Comparison of ENCODE assay signal across 8 cellular contexts in genomic region chr20:57594092-57594911, GRCh38. TPM values are rescaled to one million over a fixed set of nuclear protein-coding genes. Genes with fewer than 3 reads are reported as not detected.
DNase-seq lines count a peak whose midpoint lies in the region; ATAC-seq and TF ChIP-seq lines count a peak whose summit lies in the region.

No MANE protein-coding gene starts in this region.

- TF ChIP-seq CTCF in HEK293 (tag by site-specific recombination; IDR thresholded peaks at IDR 0.05), result peak; percentile 73
- peak; percentile 83 for TF ChIP-seq CTCF in SK-N-SH (IDR thresholded peaks at IDR 0.05)
- TF ChIP-seq CTCF in astrocyte of the cerebellum (IDR thresholded peaks at IDR 0.05; ENCODE audit: low read depth, low read length, missing control alignments), result peak; percentile 81

- no peaks in the 10 kb centered on the region for H4K20me1 ChIP-seq in SK-N-SH (ENCODE audit: insufficient read depth)

- peak; percentile 78 for TF ChIP-seq RAD21 in SK-N-SH (IDR thresholded peaks at IDR 0.05; ENCODE audit: low read length)

- DNase-seq in CD4-positive, CD25-positive, alpha-beta regulatory T cell, result peak; percentile 35 to 46 (median 44)
- DNase-seq in SK-N-SH (peak; percentile 89), astrocyte of the cerebellum (ENCODE audit: low read depth) (no peak), iris pigment epithelial cell (ENCODE audit: low read depth) (peak; percentile 8), hippocampal formation (lab: John Stamatoyannopoulos, UW) (no peak)
- DNase-seq in stimulated activated CD8-positive, alpha-beta memory T cell treated with anti-CD3 and anti-CD28 coated beads, Interleukin-2, amount 100 ng/mL, for 48 hours (ENCODE audit: low read depth in 2 of 2), result peak; percentile 34 to 45

- peak overlapping the region in 1 of 3 donors; percentile 52 for H3K27ac Mint-ChIP-seq in CD4-positive, CD25-positive, alpha-beta regulatory T cell

- H3K4me2 ChIP-seq in SK-N-SH, result no peak overlapping the region

- no peak for ATAC-seq in CD4-positive, CD25-positive, alpha-beta regulatory T cell (ENCODE audit: low read depth in 2 of 2)
- no peak for ATAC-seq in HG02885 (IDR thresholded peaks at IDR 0.05; ENCODE audit: poor library complexity, unreplicated experiment)

- in situ Hi-C loops in astrocyte of the cerebellum (cut with HindIII; ENCODE audit: low sequenced_read_pairs), result no loop called here

- H3K4me1 Mint-ChIP-seq in CD4-positive, CD25-positive, alpha-beta regulatory T cell, result peaks cover 2 to 6% (median 4%) of the 10 kb centered on the region in 4 donors

- H3K4me3 Mint-ChIP-seq in CD4-positive, CD25-positive, alpha-beta regulatory T cell, result no peak overlapping the region

- H3K36me3 Mint-ChIP-seq in CD4-positive, CD25-positive, alpha-beta regulatory T cell, result no peaks in the 10 kb centered on the region

- POLR2A ChIA-PET in HEK293 (lab: Yijun Ruan, JAX) (no interaction called here), SK-N-SH (lab: Yijun Ruan, JAX) (interaction anchor here (0.6 kb wide), 1 partner anchor 78 kb away, joined by 3 read pairs; no protein-coding TSS in a partner anchor)

- no peaks in the 10 kb centered on the region for H3K9me3 ChIP-seq in CD4-positive, CD25-positive, alpha-beta regulatory T cell (ENCODE audit: control insufficient read depth in 2 of 2, low read length in 2 of 2)
- H3K9me3 ChIP-seq in HEK293 (ENCODE audit: control insufficient read depth, insufficient read depth, low read depth, low read length) (no peaks in the 10 kb centered on the region), SK-N-SH (no peaks in the 10 kb centered on the region)

- peaks cover 4% of the 10 kb centered on the region for H3F3A ChIP-seq in SK-N-SH (replicated peaks; ENCODE audit: insufficient read depth)

- peaks cover 8% of the 10 kb centered on the region for H3K4me1 ChIP-seq in CD4-positive, CD25-positive, alpha-beta regulatory T cell (ENCODE audit: control insufficient read depth, insufficient read depth, low read length, poor library complexity, severe bottlenecking)
- no peaks in the 10 kb centered on the region for H3K4me1 ChIP-seq in HEK293 (ENCODE audit: control insufficient read depth, insufficient read depth, low read length)
- H3K4me1 ChIP-seq in SK-N-SH (ENCODE audit: control insufficient read depth in 1 of 2, insufficient read depth in 2 of 2, low read depth in 1 of 2, low read length in 1 of 2), result peaks cover 0 to 9% of the 10 kb centered on the region in 2 experiments; a peak in 1 of 4 replicates

- no peak overlapping the region for H3K4me3 ChIP-seq in CD4-positive, CD25-positive, alpha-beta regulatory T cell (ENCODE audit: low read depth, low read length)
- H3K4me3 ChIP-seq in HEK293 (ENCODE audit: low read depth, low read length) (no peak overlapping the region), SK-N-SH (ENCODE audit: low read depth in 2 of 2, low read length in 1 of 2) (no peak overlapping the region; a peak in 1 of 4 replicates), astrocyte of the cerebellum (ENCODE audit: low read depth, low read length) (no peak overlapping the region)

- H3K27ac ChIP-seq in CD4-positive, CD25-positive, alpha-beta regulatory T cell (ENCODE audit: insufficient read depth, low read length, poor library complexity, severe bottlenecking), result no peak overlapping the region
- no peak overlapping the region for H3K27ac ChIP-seq in HEK293 (ENCODE audit: extremely low read depth, low read depth, low read length)
- no peak overlapping the region for H3K27ac ChIP-seq in SK-N-SH (ENCODE audit: low read depth in 2 of 2, low read length in 1 of 2)

- H3K9me2 ChIP-seq in SK-N-SH, result no peaks in the 10 kb centered on the region

- no peaks in the 10 kb centered on the region for H3K79me2 ChIP-seq in SK-N-SH (ENCODE audit: insufficient read depth)

- no peak for TF ChIP-seq EP300 in SK-N-SH (IDR thresholded peaks at IDR 0.05; ENCODE audit: borderline replicate concordance in 1 of 2, low read depth in 1 of 2, low read length in 1 of 2)

- no peaks in the 10 kb centered on the region for H3K36me3 ChIP-seq in CD4-positive, CD25-positive, alpha-beta regulatory T cell (ENCODE audit: control insufficient read depth, insufficient read depth, low read length)
- no peaks in the 10 kb centered on the region for H3K36me3 ChIP-seq in HEK293 (ENCODE audit: control insufficient read depth in 2 of 2, insufficient read depth in 1 of 2, low read length in 2 of 2)
- H3K36me3 ChIP-seq in SK-N-SH (replicated peaks in 1 of 2; ENCODE audit: control insufficient read depth in 1 of 2, insufficient read depth in 2 of 2, low read length in 1 of 2), result no peaks in the 10 kb centered on the region

- 25% methylated on average over 24 of the region's 26 CpGs for WGBS in SK-N-SH (ENCODE audit: low lambda C conversion rate)

- no peaks in the 10 kb centered on the region for H3K27me3 ChIP-seq in CD4-positive, CD25-positive, alpha-beta regulatory T cell (ENCODE audit: control insufficient read depth, insufficient read depth, low read length)
- H3K27me3 ChIP-seq in SK-N-SH (ENCODE audit: insufficient read depth), result no peaks in the 10 kb centered on the region

- H3K27me3 Mint-ChIP-seq in CD4-positive, CD25-positive, alpha-beta regulatory T cell, result peaks cover 17% of the 10 kb centered on the region

- CTCF ChIA-PET in HEK293 (lab: Yijun Ruan, JAX) (interaction anchor here (0.8 to 7.9 kb wide), 14 partner anchors 11 to 616 kb away, joined by 3 to 124 read pairs (median 4); no protein-coding TSS in a partner anchor), SK-N-SH (lab: Yijun Ruan, JAX) (interaction anchor here (0.6 to 21.1 kb wide), 23 partner anchors 11 to 620 kb away, joined by 3 to 403 read pairs (median 3); partner anchors contain the start of gene ZBP1)

- no peak overlapping the region for H2AFZ ChIP-seq in SK-N-SH (ENCODE audit: low read depth)

- no peak overlapping the region for H3K9ac ChIP-seq in SK-N-SH

- H3K9me3 Mint-ChIP-seq in CD4-positive, CD25-positive, alpha-beta regulatory T cell, result peaks cover 0 to 4% (median 0%) of the 10 kb centered on the region in 7 donors

TF ChIP-seq in HEK293, 187 proteins besides CTCF, POLR2A, EP300 and RAD21 (continues in another document):
- peak; percentile 10; the same call in 1 of the 2 replicates for TF ChIP-seq PRDM1 (tag by site-specific recombination; IDR thresholded peaks at IDR 0.05)
- TF ChIP-seq GLI2 (tag by site-specific recombination; IDR thresholded peaks at IDR 0.05; ENCODE audit: borderline replicate concordance, low read depth), result no peak
- no peak for TF ChIP-seq GLIS2 (tag by site-specific recombination; IDR thresholded peaks at IDR 0.05)
- TF ChIP-seq GLIS1 (tag by site-specific recombination; IDR thresholded peaks at IDR 0.05), result peak; percentile 9; the same call in 1 of the 2 replicates
- 0 out of 2 replicates have a peak, but pooled peaks have one; percentile 18 for TF ChIP-seq ZBTB8A (tag by site-specific recombination; IDR thresholded peaks at IDR 0.05)
- no peak for TF ChIP-seq ZNF341 (tag by site-specific recombination; IDR thresholded peaks at IDR 0.05; ENCODE audit: low read depth)
- TF ChIP-seq ZNF654 (tag by site-specific recombination; IDR thresholded peaks at IDR 0.05; ENCODE audit: low read depth), result peak; percentile 75
- TF ChIP-seq ZNF362 (tag by site-specific recombination; IDR thresholded peaks at IDR 0.05), result peak; percentile 78

TF ChIP-seq in SK-N-SH, 30 proteins besides CTCF, POLR2A, EP300 and RAD21:
- TF ChIP-seq RFX5 (IDR thresholded peaks at IDR 0.05; ENCODE audit: low read length) (no peak), FOSL2 (IDR thresholded peaks at IDR 0.05; ENCODE audit: borderline replicate concordance, low read depth) (no peak), SMC3 (IDR thresholded peaks at IDR 0.05; ENCODE audit: low read depth, low read length) (peak; percentile 84)

RNA-seq across cellular contexts. Expression of gene ZBP1, which starts 25.9 kb away (rescaled TPM):
- total RNA-seq in CD4-positive, CD25-positive, alpha-beta regulatory T cell, result 67.0 TPM
- polyA plus RNA-seq in CD4-positive, CD25-positive, alpha-beta regulatory T cell, result 10 to 100 TPM; 12.4 to 33.1 (median 20.3) TPM
- polyA plus RNA-seq in SK-N-SH (2012; rRNA removed), result not detected in 2 replicates
- not detected in 2 replicates for polyA plus RNA-seq in SK-N-SH (2012; cell fraction: cytosol; rRNA removed)
- not detected in 2 replicates for polyA plus RNA-seq in SK-N-SH (2012; cell fraction: nucleus; rRNA removed)

RNA-seq across cellular contexts. Expression of gene PCK1, which starts 33.4 kb away (rescaled TPM):
- not detected for total RNA-seq in CD4-positive, CD25-positive, alpha-beta regulatory T cell
- polyA plus RNA-seq in CD4-positive, CD25-positive, alpha-beta regulatory T cell, result not detected
- not detected in 2 replicates for polyA plus RNA-seq in SK-N-SH (2012; rRNA removed)
- not detected in 2 replicates for polyA plus RNA-seq in SK-N-SH (2012; cell fraction: cytosol; rRNA removed)
- 0.07 TPM in 1 of 2 replicates, not detected in the other for polyA plus RNA-seq in SK-N-SH (2012; cell fraction: nucleus; rRNA removed)

Comparison
In these comparisons a context has a peak if more than half of its experiments do, and no peak if none do; other contexts are left out.
1. DNase-seq: peak in CD4-positive, CD25-positive, alpha-beta regulatory T cell (3 of 3), SK-N-SH (single experiment), iris pigment epithelial cell (single experiment) and stimulated activated CD8-positive, alpha-beta memory T cell treated with anti-CD3 and anti-CD28 coated beads, Interleukin-2, amount 100 ng/mL, for 48 hours (2 of 2); none in astrocyte of the cerebellum (single experiment) and hippocampal formation (0 of 2).
2. RNA of gene ZBP1, which starts 25.9 kb away (polyA plus RNA-seq): 12.4 to 33.1 TPM in CD4-positive, CD25-positive, alpha-beta regulatory T cell; not detected in SK-N-SH; every median in the first group is over 10 times any median in the second.
3. Peak in every context shown above with its lines, with median percentiles within 50 percentile points of each other: CTCF ChIP-seq.